ENCODE assay signal across 1 cellular context in genomic region chrX:31871989-31872388, GRCh38.
TF ChIP-seq lines count a peak whose summit lies in the region.

No MANE protein-coding gene starts in this region.

TF ChIP-seq in K562, 482 proteins besides CTCF, POLR2A, EP300 and RAD21 (continued from another document and continues in another):
- no peak for TF ChIP-seq JUN (IDR thresholded peaks at IDR 0.05; ENCODE audit: borderline replicate concordance, low read depth, low read length)
- no peak for TF ChIP-seq JUN (CRISPR knock-in tag; IDR thresholded peaks at IDR 0.05; ENCODE audit: borderline replicate concordance)
- no peak for TF ChIP-seq AFF4 (CRISPR knock-in tag; IDR thresholded peaks at IDR 0.05)
- TF ChIP-seq POLR2AphosphoS5 (IDR thresholded peaks at IDR 0.05; ENCODE audit: control insufficient read depth, insufficient read depth, low read depth, low read length) = peak; percentile 78
- no peak for TF ChIP-seq HMGXB4 (CRISPR knock-in tag; IDR thresholded peaks at IDR 0.05)
- TF ChIP-seq NFE2L1 (tag; IDR thresholded peaks at IDR 0.05; ENCODE audit: borderline replicate concordance, low read depth) = no peak
- no peak for TF ChIP-seq TAF15 (IDR thresholded peaks at IDR 0.05; ENCODE audit: low read depth, low read length)
- no peak for TF ChIP-seq WHSC1 (IDR thresholded peaks at IDR 0.05; ENCODE audit: low read length)
- no peak for TF ChIP-seq EZH2 (IDR thresholded peaks at IDR 0.05; ENCODE audit: borderline replicate concordance, low read depth, low read length)
- no peak for TF ChIP-seq CBFB (CRISPR knock-in tag; IDR thresholded peaks at IDR 0.05)
- no peak for TF ChIP-seq GATAD2A (IDR thresholded peaks at IDR 0.05)
- TF ChIP-seq HDAC2 (IDR thresholded peaks at IDR 0.05) = peak; percentile 92
- TF ChIP-seq ZMIZ1 (IDR thresholded peaks at IDR 0.05; ENCODE audit: low read depth in 2 of 2, low read length in 2 of 2) = peak in 1 of 2 experiments; percentile 55; a peak in 1 of 4 replicates
- peak; percentile 75 to 79; a peak in 3 of 4 replicates for TF ChIP-seq TRIM24 (IDR thresholded peaks at IDR 0.05)
- TF ChIP-seq ZNF79 (CRISPR knock-in tag; IDR thresholded peaks at IDR 0.05; ENCODE audit: low read depth) = no peak
- peak; percentile 68; the same call in 1 of the 2 replicates for TF ChIP-seq ZNF395 (CRISPR knock-in tag; IDR thresholded peaks at IDR 0.05)
- no peak for TF ChIP-seq POLR2B (IDR thresholded peaks at IDR 0.05; ENCODE audit: low read depth, partially characterized antibody)
- TF ChIP-seq SP2 (IDR thresholded peaks at IDR 0.05; ENCODE audit: extremely low read depth, low read depth, low read length, poor library complexity, severe bottlenecking) = no peak
- TF ChIP-seq RBFOX2 (IDR thresholded peaks at IDR 0.05; ENCODE audit: low read depth, low read length) = no peak
- TF ChIP-seq ZNF121 (CRISPR knock-in tag; conservative IDR thresholded peaks at IDR 0.05) = no peak
- TF ChIP-seq BMI1 (IDR thresholded peaks at IDR 0.05; ENCODE audit: low read length) = no peak
- TF ChIP-seq L3MBTL2 (IDR thresholded peaks at IDR 0.05) = no peak
- no peak for TF ChIP-seq NCOA6 (IDR thresholded peaks at IDR 0.05)
- peak; percentile 88 for TF ChIP-seq DPF2 (IDR thresholded peaks at IDR 0.05)
- TF ChIP-seq KDM1A (IDR thresholded peaks at IDR 0.05) = peak; percentile 98 to 99
- TF ChIP-seq THAP12 (CRISPR knock-in tag; IDR thresholded peaks at IDR 0.05) = no peak
- TF ChIP-seq SMARCC2 (IDR thresholded peaks at IDR 0.05; ENCODE audit: low read depth) = peak; percentile 66; the same call in 1 of the 2 replicates
- no peak for TF ChIP-seq ZBTB7A (IDR thresholded peaks at IDR 0.05; ENCODE audit: borderline replicate concordance, control insufficient read depth, low read depth, low read length)
- TF ChIP-seq KLF16 (IDR thresholded peaks at IDR 0.05) = peak; percentile 84
- TF ChIP-seq KAT2B (IDR thresholded peaks at IDR 0.05; ENCODE audit: low read depth, low read length) = no peak
- peak; percentile 74; the same call in 1 of the 2 replicates for TF ChIP-seq PML (IDR thresholded peaks at IDR 0.05; ENCODE audit: low read length)
- TF ChIP-seq HIVEP1 (CRISPR knock-in tag; IDR thresholded peaks at IDR 0.05) = no peak
- TF ChIP-seq CBX5 (IDR thresholded peaks at IDR 0.05; ENCODE audit: borderline replicate concordance, low read depth) = no peak
- no peak for TF ChIP-seq BRD4 (IDR thresholded peaks at IDR 0.05)
- peak in 1 of 3 experiments; percentile 42; a peak in 1 of 6 replicates for TF ChIP-seq ZBTB11 (CRISPR knock-in tag; IDR thresholded peaks at IDR 0.05)
- TF ChIP-seq SMAD4 (CRISPR knock-in tag; conservative IDR thresholded peaks at IDR 0.05) = peak; percentile 34; the same call in 1 of the 2 replicates
- no peak for TF ChIP-seq MLLT1 (IDR thresholded peaks at IDR 0.05)
- TF ChIP-seq MCM2 (IDR thresholded peaks at IDR 0.05; ENCODE audit: low read depth) = no peak
- peak; percentile 53 for TF ChIP-seq C11orf30 (IDR thresholded peaks at IDR 0.05; ENCODE audit: low read depth)
- TF ChIP-seq ZNF584 (CRISPR knock-in tag; IDR thresholded peaks at IDR 0.05; ENCODE audit: low read depth) = no peak
- no peak for TF ChIP-seq NRF1 (conservative IDR thresholded peaks at IDR 0.05 in 1 of 2, IDR thresholded peaks at IDR 0.05 in 1 of 2)
- peak; percentile 54 for TF ChIP-seq NFE2 (IDR thresholded peaks at IDR 0.05; ENCODE audit: low read depth)
- TF ChIP-seq ATF6 (CRISPR knock-in tag; IDR thresholded peaks at IDR 0.05) = no peak
- TF ChIP-seq NBN (IDR thresholded peaks at IDR 0.05; ENCODE audit: low read depth) = peak; percentile 68; the same call in 1 of the 2 replicates
- no peak for TF ChIP-seq SAFB2 (IDR thresholded peaks at IDR 0.05; ENCODE audit: borderline replicate concordance, low read depth, low read length, severe bottlenecking)
- no peak for TF ChIP-seq SREBF2 (CRISPR knock-in tag; IDR thresholded peaks at IDR 0.05)
- TF ChIP-seq SREBF1 (IDR thresholded peaks at IDR 0.05; ENCODE audit: borderline replicate concordance, low read depth, low read length) = no peak
